24 cellular contexts compared by ENCODE assay signal in the genomic region with DNA sequence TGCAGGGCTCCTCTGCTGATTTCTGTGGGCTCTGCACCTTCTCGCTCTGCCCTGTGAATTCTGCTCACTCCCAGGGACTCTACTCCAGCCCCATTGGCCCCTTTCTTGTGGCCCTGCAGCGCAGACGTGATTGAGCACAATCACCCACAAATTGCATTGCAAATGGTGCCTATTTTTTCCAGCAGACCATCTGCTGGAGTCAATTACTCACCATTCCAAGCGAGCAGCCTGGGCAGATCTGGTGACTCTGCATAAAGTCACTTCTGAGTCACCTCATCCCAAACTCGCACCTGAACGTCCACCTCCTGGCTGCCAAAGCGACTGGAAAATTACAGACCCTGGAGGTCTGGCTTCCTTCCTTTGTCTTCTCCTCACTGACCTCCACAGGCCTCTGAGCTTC.
A peak's percentile ranks its signal among the peaks of the same experiment; 100 is the strongest.
DNase-seq lines count a peak whose midpoint lies in the region; TF ChIP-seq lines count a peak whose summit lies in the region.
"Had no signal": no experiment of that assay in that cellular context is flagged by ENCODE, and none has a peak within 500 bp of the region (broad histone marks: within the 10 kb centered on the region; RNA-seq: fewer than 3 reads in every experiment).

No MANE protein-coding gene starts in this region.

- DNase-seq in DMS 273 treated with DMSO at 0.1 percent for 48 hours (lab: John Stamatoyannopoulos, UW) = peak; percentile 83
- no peak for DNase-seq in PC-9
- peak; percentile 83 for DNase-seq in cerebellar cortex (ENCODE audit: low spot score)
- DNase-seq in HT-29 (ENCODE audit: low spot score) = no peak
- no peak for DNase-seq in ovary
- no peak for DNase-seq in right atrium auricular region (ENCODE audit: low spot score)
- no peak for DNase-seq in NCI-H2227 (lab: John Stamatoyannopoulos, UW; ENCODE audit: unreplicated experiment)
- DNase-seq: activated CD4-positive, alpha-beta memory T cell treated with anti-CD3 and anti-CD28 coated beads, Interleukin-2, amount 10 ng/mL, durations not matched to agents 7 days and 5 days; activated CD4-positive, CD25-positive, alpha-beta regulatory T cell; activated gamma-delta T cell treated with Interleukin-2 at 50 U/mL for 16 hours; activated T-cell treated with anti-CD3 and anti-CD28 coated beads for 4 hours; CD4-positive, alpha-beta T cell; DMS53; H7; immature natural killer cell; NCI-H1105; NCI-H526; OCI-M1; sigmoid colon; T1000 had no signal

- CTCF ChIA-PET in PC-9 (lab: Charles Lee) = no interaction called here

- H3K27me3 Mint-ChIP-seq in nephron (ENCODE audit: low read depth) = peaks cover 21% of the 10 kb centered on the region
- H3K27me3 Mint-ChIP-seq: activated CD4-positive, alpha-beta memory T cell treated with anti-CD3 and anti-CD28 coated beads, Interleukin-2, amount 10 ng/mL, durations not matched to agents 7 days and 5 days; CD4-positive, alpha-beta T cell had no signal

- H3K4me1 Mint-ChIP-seq in nephron = no peaks in the 10 kb centered on the region
- H3K4me1 Mint-ChIP-seq: activated CD4-positive, alpha-beta memory T cell treated with anti-CD3 and anti-CD28 coated beads, Interleukin-2, amount 10 ng/mL, durations not matched to agents 7 days and 5 days; immature natural killer cell had no signal

- POLR2A ChIA-PET in PC-9 (lab: Charles Lee; ENCODE audit: unreplicated experiment) = interaction anchor here (0.6 kb wide), 1 partner anchor 1204 kb away, joined by 4 read pairs; no protein-coding TSS in a partner anchor

- peak overlapping the region in 2 of 3 experiments; percentile 15 to 41 for H3K27ac Mint-ChIP-seq in nephron
- H3K27ac Mint-ChIP-seq: activated CD4-positive, alpha-beta memory T cell treated with anti-CD3 and anti-CD28 coated beads, Interleukin-2, amount 10 ng/mL, durations not matched to agents 7 days and 5 days; CD4-positive, alpha-beta T cell; immature natural killer cell had no signal

- no peak for TF ChIP-seq CTCF in PC-9 (conservative IDR thresholded peaks at IDR 0.05)
- TF ChIP-seq CTCF in nephron (IDR thresholded peaks at IDR 0.05; ENCODE audit: unreplicated experiment in 3 of 3) = no peak
- no peak for TF ChIP-seq CTCF in ovary (IDR thresholded peaks at IDR 0.05)
- TF ChIP-seq CTCF in right atrium auricular region (IDR thresholded peaks at IDR 0.05) = no peak

- no peak overlapping the region for H3K27ac ChIP-seq in PC-9
- H3K27ac ChIP-seq in ovary = no peak overlapping the region
- no peak overlapping the region for H3K27ac ChIP-seq in right atrium auricular region
- H3K27ac ChIP-seq: adrenal gland, epithelial cell of prostate, sigmoid colon, suprapubic skin had no signal

- TF ChIP-seq POLR2A in ovary (IDR thresholded peaks at IDR 0.05) = no peak

- no peak overlapping the region for H3K4me3 Mint-ChIP-seq in nephron
- H3K4me3 Mint-ChIP-seq: activated CD4-positive, alpha-beta memory T cell treated with anti-CD3 and anti-CD28 coated beads, Interleukin-2, amount 10 ng/mL, durations not matched to agents 7 days and 5 days; CD4-positive, alpha-beta T cell; immature natural killer cell had no signal

- no peaks in the 10 kb centered on the region for H3F3A ChIP-seq in PC-9 (ENCODE audit: insufficient read depth, low read depth)

- H3K27me3 ChIP-seq in PC-9 (ENCODE audit: insufficient read depth, low read depth) (peaks cover 97% of the 10 kb centered on the region), ovary (no peaks in the 10 kb centered on the region), right atrium auricular region (no peaks in the 10 kb centered on the region)
- H3K27me3 ChIP-seq: adrenal gland, sigmoid colon, suprapubic skin had no signal

- BruUV-seq in PC-9 (replicated peaks; lab: Mats Ljungman, UMichigan) = no TSS peak

- H3K4me1 ChIP-seq in PC-9 (replicated peaks; ENCODE audit: insufficient read depth) (no peaks in the 10 kb centered on the region), ovary (ENCODE audit: insufficient read depth) (no peaks in the 10 kb centered on the region), right atrium auricular region (no peaks in the 10 kb centered on the region)
- H3K4me1 ChIP-seq: adrenal gland, sigmoid colon, suprapubic skin had no signal

- H3K4me3 ChIP-seq in PC-9 (no peak overlapping the region), ovary (no peak overlapping the region), right atrium auricular region (no peak overlapping the region)
- H3K4me3 ChIP-seq: adrenal gland, sigmoid colon, suprapubic skin had no signal

- peak overlapping the region; percentile 3; the same call in 1 of the 2 replicates for H3K4me2 ChIP-seq in PC-9

- no peaks in the 10 kb centered on the region for H3K9me3 Mint-ChIP-seq in nephron
- H3K9me3 Mint-ChIP-seq: activated CD4-positive, alpha-beta memory T cell treated with anti-CD3 and anti-CD28 coated beads, Interleukin-2, amount 10 ng/mL, durations not matched to agents 7 days and 5 days; CD4-positive, alpha-beta T cell had no signal

- peaks cover 5% of the 10 kb centered on the region for H3K36me3 Mint-ChIP-seq in nephron (ENCODE audit: low read depth)
- H3K36me3 Mint-ChIP-seq: immature natural killer cell had no signal

- H3K79me2 ChIP-seq in PC-9 (ENCODE audit: low read depth) = no peaks in the 10 kb centered on the region

- WGBS in ovary, 3 donors = 71 to 82% (median 78%) methylated on average over 7 of the region's 7 CpGs

- H3K36me3 ChIP-seq in PC-9 (ENCODE audit: low read depth) (no peaks in the 10 kb centered on the region), ovary (no peaks in the 10 kb centered on the region), right atrium auricular region (no peaks in the 10 kb centered on the region)
- H3K36me3 ChIP-seq: adrenal gland, suprapubic skin had no signal

- H3K9me2 ChIP-seq in PC-9 (ENCODE audit: insufficient read depth) = no peaks in the 10 kb centered on the region

- H4K20me1 ChIP-seq in PC-9 (ENCODE audit: insufficient read depth) = no peaks in the 10 kb centered on the region

- H2AFZ ChIP-seq in PC-9 = no peak overlapping the region

- TF ChIP-seq EP300 in ovary (IDR thresholded peaks at IDR 0.05) = no peak

- H3K9me3 ChIP-seq in PC-9 (ENCODE audit: insufficient read depth, low read depth) (no peaks in the 10 kb centered on the region), ovary (no peaks in the 10 kb centered on the region), right atrium auricular region (no peaks in the 10 kb centered on the region)
- H3K9me3 ChIP-seq: adrenal gland, sigmoid colon had no signal

- intact Hi-C loops in PC-9 (cut with micrococcal nuclease; ENCODE audit: unreplicated experiment) = no loop called here
- intact Hi-C loops in ovary (cut with DNase I) = no loop called here

Comparison
In these comparisons a context has a peak if more than half of its experiments do, and no peak if none do; other contexts are left out.
1. DNase-seq: peak in DMS 273 treated with DMSO at 0.1 percent for 48 hours (single experiment) and cerebellar cortex (single experiment); none in PC-9 (0 of 2), HT-29 (single experiment), ovary (0 of 5), right atrium auricular region (single experiment) and NCI-H2227 (single experiment).